Comparison of ENCODE assay signal across 31 cellular contexts in genomic region chr9:127314911-127315310, GRCh38.
"Had no signal": no experiment of that assay in that cellular context is flagged by ENCODE, and none has a peak within 500 bp of the region (broad histone marks: within the 10 kb centered on the region; RNA-seq: fewer than 3 reads in every experiment).

No MANE protein-coding gene starts in this region.

- DNase-seq: activated CD4-positive, alpha-beta memory T cell treated with anti-CD3 and anti-CD28 coated beads, Interleukin-2, amount 10 ng/mL, durations not matched to agents 7 days and 5 days; activated CD4-positive, alpha-beta T cell treated with anti-CD3 and anti-CD28 coated beads for 1 hour; activated CD4-positive, alpha-beta T cell treated with anti-CD3 and anti-CD28 coated beads for 48 hours; activated CD4-positive, CD25-positive, alpha-beta regulatory T cell; activated CD8-positive, alpha-beta memory T cell treated with anti-CD3 and anti-CD28 coated beads for 24 hours; activated CD8-positive, alpha-beta memory T cell treated with anti-CD3 and anti-CD28 coated beads, Interleukin-2, amount 10 ng/mL, durations not matched to agents 7 days and 5 days; activated CD8-positive, alpha-beta memory T cell treated with anti-CD3 and anti-CD28 coated beads, Interleukin-2, amount 50 U/mL, for 48 hours; activated effector memory CD4-positive, alpha-beta T cell treated with Interleukin-2 at 50 U/mL for 16 hours; activated naive CD4-positive, alpha-beta T cell treated with anti-CD3 and anti-CD28 coated beads, Interleukin-2, amount 10 ng/mL, durations not matched to agents 7 days and 5 days; activated naive CD8-positive, alpha-beta T cell treated with anti-CD3 and anti-CD28 coated beads, Interleukin-2, amount 50 U/mL, for 24 hours; activated T-cell treated with anti-CD3 and anti-CD28 coated beads, Interleukin-2, amount 50 U/mL, for 48 hours; anterior cingulate cortex; Kasumi-1; KG1; MG63; NCI-H1048; NCI-H1105 treated with DMSO at 0.1 percent for 48 hours; NCI-H1436; NCI-H1694; NCI-H1930; NCI-H2081 treated with DMSO at 0.1 percent for 48 hours; NCI-H345; NCI-H524 treated with DMSO at 0.1 percent for 48 hours; PC-3; Peyer's patch; RPMI8226; SW 1271; T-helper 1 cell; T1000; WERI-Rb-1 had no signal

- ATAC-seq: activated CD8-positive, alpha-beta memory T cell treated with anti-CD3 and anti-CD28 coated beads, Interleukin-2, amount 10 ng/mL, durations not matched to agents 7 days and 5 days; activated naive CD8-positive, alpha-beta T cell treated with anti-CD3 and anti-CD28 coated beads, Interleukin-2, amount 50 U/mL, for 24 hours; PC-3 had no signal

- H3K27me3 ChIP-seq: cardiac muscle cell, MG63, Peyer's patch had no signal

- H3K9me3 ChIP-seq: MG63, Peyer's patch had no signal

- H3K27ac ChIP-seq: cardiac muscle cell, Peyer's patch, WERI-Rb-1 had no signal

- H3K36me3 ChIP-seq: cardiac muscle cell, Peyer's patch had no signal

- H3K4me3 ChIP-seq: cardiac muscle cell, MG63, Peyer's patch had no signal
